In genomic region chr3:136545664-136546266, GRCh38 we compare ENCODE assay signal across 11 cellular contexts.
A peak's percentile ranks its signal among the peaks of the same experiment; 100 is the strongest.
DNase-seq lines count a peak whose midpoint lies in the region; ATAC-seq, FAIRE-seq and TF ChIP-seq lines count a peak whose summit lies in the region.
"Had no signal": no experiment of that assay in that cellular context is flagged by ENCODE, and none has a peak within 500 bp of the region (broad histone marks: within the 10 kb centered on the region; RNA-seq: fewer than 3 reads in every experiment).

No MANE protein-coding gene starts in this region.

- ATAC-seq in HCT116 (no peak), GM12878 (no peak), HG02852 (IDR thresholded peaks at IDR 0.05; ENCODE audit: unreplicated experiment) (no peak), GM21723 (IDR thresholded peaks at IDR 0.05; ENCODE audit: unreplicated experiment) (no peak)
- ATAC-seq: stimulated activated naive CD8-positive, alpha-beta T cell treated with anti-CD3 and anti-CD28 coated beads, Interleukin-15, amount 100 ng/mL, for 72 hours had no signal

- RAD21 ChIA-PET in HCT116 (lab: Charles Lee; ENCODE audit: low non-redundant PET in 1 of 2, low total read pairs in 2 of 2, uncharacterized antibody in 2 of 2, unreplicated experiment in 2 of 2) (interaction anchor here (1.4 to 1.5 kb wide), 2 partner anchors 206 to 207 kb away, joined by 3 to 10 read pairs; partner anchors contain the start of gene STAG1 (in 2 of the 2)), GM12878 (lab: Charles Lee; ENCODE audit: unreplicated experiment) (interaction anchor here (0.5 to 4.3 kb wide), 6 partner anchors 153 to 468 kb away, joined by 3 to 43 read pairs (median 6); partner anchors contain the start of gene STAG1)

- no peak overlapping the region for H3K9ac ChIP-seq in HCT116 (ENCODE audit: low read length)
- H3K9ac ChIP-seq in GM12878 (ENCODE audit: control insufficient read depth, insufficient read depth, low read length), result no peak overlapping the region

- H3K4me1 ChIP-seq in HCT116 (ENCODE audit: control insufficient read depth in 1 of 2, insufficient read depth in 2 of 2, low read length in 2 of 2), result peaks cover 0 to 7% of the 10 kb centered on the region in 2 experiments; a peak in 1 of 4 replicates
- no peaks in the 10 kb centered on the region for H3K4me1 ChIP-seq in GM12878 (ENCODE audit: control insufficient read depth, insufficient read depth, low read length)

- FAIRE-seq in GM12878 (lab: Jason Lieb, UNC), result no peak

- H3K36me3 ChIP-seq in HCT116 (ENCODE audit: control insufficient read depth in 1 of 2, insufficient read depth in 2 of 2, low read length in 2 of 2), result no peaks in the 10 kb centered on the region
- H3K36me3 ChIP-seq in GM12878 (ENCODE audit: control insufficient read depth in 2 of 2, insufficient read depth in 2 of 2, low read length in 1 of 2), result no peaks in the 10 kb centered on the region
- no peaks in the 10 kb centered on the region for H3K36me3 ChIP-seq in kidney epithelial cell (ENCODE audit: control insufficient read depth, insufficient read depth, low read length)
- H3K36me3 ChIP-seq: sigmoid colon had no signal

- DNase-seq in AG04450 (ENCODE audit: low read depth, low spot score) (no peak), HCT116 (ENCODE audit: low read depth, low spot score) (no peak), GM12878 (ENCODE audit: low read depth, low spot score) (no peak), kidney epithelial cell (ENCODE audit: low read depth) (no peak)
- no peak for DNase-seq in stimulated activated CD4-positive, alpha-beta T cell treated with anti-CD3 and anti-CD28 coated beads, Interleukin-2, amount 100 ng/mL, for 24 hours
- DNase-seq in activated CD4-positive, alpha-beta T cell treated with anti-CD3 and anti-CD28 coated beads, Interleukin-2, amount 10 ng/mL, durations not matched to agents 24 days and 14 days, result no peak
- DNase-seq: foreskin melanocyte; sigmoid colon; stimulated activated naive CD8-positive, alpha-beta T cell treated with anti-CD3 and anti-CD28 coated beads, Interleukin-15, amount 100 ng/mL, for 72 hours had no signal

- no peak overlapping the region for H3K4me3 ChIP-seq in AG04450 (ENCODE audit: low read depth, low read length)
- no peak overlapping the region for H3K4me3 ChIP-seq in HCT116 (replicated peaks in 1 of 2; ENCODE audit: low read depth in 1 of 2, low read length in 2 of 2)
- no peak overlapping the region for H3K4me3 ChIP-seq in GM12878
- H3K4me3 ChIP-seq in kidney epithelial cell (ENCODE audit: low read depth, low read length), result no peak overlapping the region
- H3K4me3 ChIP-seq: sigmoid colon had no signal

- TF ChIP-seq POLR2A in HCT116 (IDR thresholded peaks at IDR 0.05; ENCODE audit: borderline replicate concordance, extremely low read depth, insufficient read depth, insufficient read length) (no peak), GM12878 (IDR thresholded peaks at IDR 0.05; ENCODE audit: low read depth, low read length) (no peak)

- H3K4me1 Mint-ChIP-seq in activated CD4-positive, alpha-beta T cell treated with anti-CD3 and anti-CD28 coated beads, Interleukin-2, amount 10 ng/mL, durations not matched to agents 24 days and 14 days, result peaks cover 2% of the 10 kb centered on the region

- in situ Hi-C loops in GM12878 (cut with MboI), result no loop called here

- no peaks in the 10 kb centered on the region for H3K27me3 ChIP-seq in AG04450 (ENCODE audit: control insufficient read depth, insufficient read depth, low read length)
- H3K27me3 ChIP-seq in HCT116 (ENCODE audit: insufficient read depth, low read length), result no peaks in the 10 kb centered on the region
- H3K27me3 ChIP-seq in GM12878 (replicated peaks in 1 of 2; ENCODE audit: control insufficient read depth in 2 of 2, insufficient read depth in 2 of 2, low read length in 1 of 2), result no peaks in the 10 kb centered on the region
- no peaks in the 10 kb centered on the region for H3K27me3 ChIP-seq in kidney epithelial cell (ENCODE audit: control insufficient read depth, insufficient read depth, low read length)
- H3K27me3 ChIP-seq: sigmoid colon had no signal

- H2AFZ ChIP-seq in HCT116 (ENCODE audit: low read depth, low read length, poor library complexity, severe bottlenecking) (no peak overlapping the region), GM12878 (ENCODE audit: control insufficient read depth, low read depth, low read length) (no peak overlapping the region)

- H3K27ac ChIP-seq in AG04450 (ENCODE audit: low read depth, low read length), result no peak overlapping the region
- no peak overlapping the region for H3K27ac ChIP-seq in HCT116 (ENCODE audit: low read depth, low read length)
- H3K27ac ChIP-seq in GM12878 (ENCODE audit: control insufficient read depth, insufficient read depth), result no peak overlapping the region
- H3K27ac ChIP-seq: sigmoid colon had no signal

- no peaks in the 10 kb centered on the region for H3K79me2 ChIP-seq in HCT116 (ENCODE audit: insufficient read depth, low read length)
- no peaks in the 10 kb centered on the region for H3K79me2 ChIP-seq in GM12878 (ENCODE audit: control insufficient read depth, insufficient read depth, low read length)

- peaks cover 20% of the 10 kb centered on the region for H3K36me3 Mint-ChIP-seq in activated CD4-positive, alpha-beta T cell treated with anti-CD3 and anti-CD28 coated beads, Interleukin-2, amount 10 ng/mL, durations not matched to agents 24 days and 14 days (ENCODE audit: low read depth)

- TF ChIP-seq RAD21 in HCT116 (IDR thresholded peaks at IDR 0.05; ENCODE audit: low read depth), result peak; percentile 68
- TF ChIP-seq RAD21 in GM12878 (IDR thresholded peaks at IDR 0.05; ENCODE audit: insufficient read depth, low read depth, low read length), result peak; percentile 51

- SMC1A ChIA-PET in GM12878 (lab: Charles Lee; ENCODE audit: uncharacterized antibody, unreplicated experiment), result interaction anchor here (0.5 to 2.9 kb wide), 9 partner anchors 48 to 471 kb away, joined by 3 to 10 read pairs (median 4); partner anchors contain the start of gene STAG1

- no peaks in the 10 kb centered on the region for H3K9me3 Mint-ChIP-seq in activated CD4-positive, alpha-beta T cell treated with anti-CD3 and anti-CD28 coated beads, Interleukin-2, amount 10 ng/mL, durations not matched to agents 24 days and 14 days
- H3K9me3 Mint-ChIP-seq: stimulated activated naive CD8-positive, alpha-beta T cell treated with anti-CD3 and anti-CD28 coated beads, Interleukin-15, amount 100 ng/mL, for 72 hours had no signal

- H3K4me2 ChIP-seq in HCT116 (ENCODE audit: low read length) (no peak overlapping the region), GM12878 (ENCODE audit: control insufficient read depth, insufficient read depth) (no peak overlapping the region)

- H3K9me3 ChIP-seq in AG04450 (ENCODE audit: control insufficient read depth, insufficient read depth, low read length) (no peaks in the 10 kb centered on the region), HCT116 (ENCODE audit: control insufficient read depth in 1 of 2, insufficient read depth in 1 of 2, low read depth in 1 of 2, low read length in 2 of 2) (no peaks in the 10 kb centered on the region), GM12878 (replicated peaks; ENCODE audit: control insufficient read depth, insufficient read depth, low read length) (peaks cover 3% of the 10 kb centered on the region; the same call in 2 of the 3 replicates)
- H3K9me3 ChIP-seq: sigmoid colon had no signal

- TF ChIP-seq EP300 in GM12878 (IDR thresholded peaks at IDR 0.05; ENCODE audit: borderline replicate concordance in 1 of 2, control insufficient read depth in 1 of 2, low read depth in 2 of 2, low read length in 2 of 2), result no peak

- H3K27me3 Mint-ChIP-seq in activated CD4-positive, alpha-beta T cell treated with anti-CD3 and anti-CD28 coated beads, Interleukin-2, amount 10 ng/mL, durations not matched to agents 24 days and 14 days, result no peaks in the 10 kb centered on the region
- H3K27me3 Mint-ChIP-seq: stimulated activated naive CD8-positive, alpha-beta T cell treated with anti-CD3 and anti-CD28 coated beads, Interleukin-15, amount 100 ng/mL, for 72 hours had no signal

- 98% methylated on average over 3 of the region's 3 CpGs for WGBS in GM12878 (ENCODE audit: insufficient coverage, insufficient replicate concordance, low lambda C conversion rate, missing lambda C conversion rate)

- peak; percentile 33 for TF ChIP-seq CTCF in AG04450 (IDR thresholded peaks at IDR 0.05; ENCODE audit: low read depth, low read length)
- TF ChIP-seq CTCF in HCT116 (IDR thresholded peaks at IDR 0.05 in 2 of 3, conservative IDR thresholded peaks at IDR 0.05 in 1 of 3; ENCODE audit: borderline replicate concordance in 1 of 3, insufficient read depth in 1 of 3, low read depth in 2 of 3, low read length in 2 of 3), result peak in 2 of 3 experiments; percentile 11 to 87; a peak in 3 of 6 replicates
- TF ChIP-seq CTCF in GM12878 (IDR thresholded peaks at IDR 0.05 in 2 of 3, conservative IDR thresholded peaks at IDR 0.05 in 1 of 3; ENCODE audit: control insufficient read depth in 2 of 3, extremely low read depth in 1 of 3, insufficient read depth in 1 of 3, low read depth in 3 of 3, low read length in 3 of 3), result peak in 2 of 3 experiments; percentile 11 to 37; a peak in 2 of 6 replicates
- peak; percentile 29 for TF ChIP-seq CTCF in kidney epithelial cell (IDR thresholded peaks at IDR 0.05; ENCODE audit: insufficient read depth, low read length, poor library complexity, severe bottlenecking)

- no peaks in the 10 kb centered on the region for H3K9me2 ChIP-seq in HCT116 (ENCODE audit: insufficient read depth)

- intact Hi-C loops in HCT116 (cut with micrococcal nuclease), result loop anchor here (2.0 to 5.0 kb wide), 2 partner anchors 207 to 467 kb away; partner anchors contain the start of gene STAG1
- intact Hi-C loops in GM12878 (cut with micrococcal nuclease; ENCODE audit: unreplicated experiment), result loop anchor here (2.0 kb wide), 1 partner anchor 205 kb away; no protein-coding TSS in a partner anchor
- intact Hi-C loops in activated CD4-positive, alpha-beta T cell treated with anti-CD3 and anti-CD28 coated beads, Interleukin-2, amount 10 ng/mL, durations not matched to agents 24 days and 14 days (cut with micrococcal nuclease), result loop anchor here (5.0 kb wide), 1 partner anchor 207 kb away; the partner anchor contains the start of gene STAG1

- H4K20me1 ChIP-seq in HCT116 (ENCODE audit: insufficient read depth) (no peaks in the 10 kb centered on the region), GM12878 (ENCODE audit: control insufficient read depth, insufficient read depth) (no peaks in the 10 kb centered on the region)

- BruUV-seq in HCT116 (replicated peaks; lab: Mats Ljungman, UMichigan) (no TSS peak), GM12878 (replicated peaks; lab: Mats Ljungman, UMichigan) (no TSS peak)

- POLR2A ChIA-PET in AG04450 (lab: Yijun Ruan, JAX) (interaction anchor here (0.8 kb wide), 1 partner anchor 207 kb away, joined by 3 read pairs; the partner anchor contains the start of gene STAG1), HCT116 (lab: Charles Lee) (interaction anchor here (1.3 kb wide), 1 partner anchor 206 kb away, joined by 4 read pairs; the partner anchor contains the start of gene STAG1), GM12878 (lab: Charles Lee) (interaction anchor here (0.9 kb wide), 1 partner anchor 173 kb away, joined by 3 read pairs; no protein-coding TSS in a partner anchor)

- no peak overlapping the region for H3K4me3 Mint-ChIP-seq in activated CD4-positive, alpha-beta T cell treated with anti-CD3 and anti-CD28 coated beads, Interleukin-2, amount 10 ng/mL, durations not matched to agents 24 days and 14 days
- H3K4me3 Mint-ChIP-seq: stimulated activated naive CD8-positive, alpha-beta T cell treated with anti-CD3 and anti-CD28 coated beads, Interleukin-15, amount 100 ng/mL, for 72 hours had no signal

- H3K27ac Mint-ChIP-seq in activated CD4-positive, alpha-beta T cell treated with anti-CD3 and anti-CD28 coated beads, Interleukin-2, amount 10 ng/mL, durations not matched to agents 24 days and 14 days, result no peak overlapping the region
- H3K27ac Mint-ChIP-seq: stimulated activated naive CD8-positive, alpha-beta T cell treated with anti-CD3 and anti-CD28 coated beads, Interleukin-15, amount 100 ng/mL, for 72 hours had no signal

- CTCF ChIA-PET in AG04450 (lab: Charles Lee), result interaction anchor here (0.5 to 5.8 kb wide), 4 partner anchors 154 to 468 kb away, joined by 3 to 46 read pairs (median 6); partner anchors contain the start of gene STAG1
- CTCF ChIA-PET in HCT116 (lab: Charles Lee), result interaction anchor here (1.0 to 2.8 kb wide), 4 partner anchors 9 to 468 kb away, joined by 3 to 31 read pairs (median 10); partner anchors contain the start of gene STAG1
- CTCF ChIA-PET in GM12878 (lab: Yijun Ruan, JAX), result interaction anchor here (0.6 to 5.8 kb wide), 6 partner anchors 9 to 468 kb away, joined by 3 to 47 read pairs (median 4); partner anchors contain the start of gene STAG1
